8 cellular contexts compared by ENCODE assay signal in the genomic region with DNA sequence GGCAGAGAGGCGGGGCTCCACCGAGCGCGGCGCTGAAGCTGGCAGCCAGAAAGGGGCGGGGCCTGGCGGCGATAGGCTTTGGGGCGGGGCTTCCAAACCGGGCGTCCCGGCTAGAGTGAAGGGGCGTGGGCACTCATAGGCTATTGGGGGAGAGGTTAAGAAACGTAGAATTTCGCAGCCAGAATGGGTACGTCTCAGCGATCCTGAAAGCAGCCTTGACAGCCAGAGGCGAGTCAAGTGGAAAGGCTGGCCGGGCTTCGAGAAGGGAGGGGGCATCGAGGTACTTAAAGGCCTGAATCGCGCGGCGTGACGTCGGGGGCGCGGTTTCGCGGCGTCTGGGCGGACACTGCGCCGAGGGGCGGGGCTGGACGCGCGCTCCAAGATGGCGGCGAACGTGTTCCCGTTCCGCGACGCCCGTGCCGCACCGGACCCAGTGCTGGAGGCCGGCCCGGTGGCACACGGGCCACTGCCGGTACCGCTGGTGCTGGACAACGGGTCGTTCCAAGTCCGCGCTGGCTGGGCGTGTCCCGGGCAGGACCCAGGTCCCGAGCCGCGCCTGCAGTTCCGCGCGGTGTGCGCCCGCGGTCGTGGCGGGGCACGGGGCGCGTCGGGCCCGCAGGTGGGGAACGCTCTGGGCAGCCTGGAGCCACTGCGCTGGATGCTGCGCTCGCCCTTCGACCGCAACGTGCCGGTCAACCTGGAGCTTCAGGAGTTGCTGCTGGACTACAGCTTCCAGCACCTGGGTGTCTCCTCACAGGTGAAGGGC. TPM values are rescaled to one million over a fixed set of nuclear protein-coding genes. Genes with fewer than 3 reads are reported as not detected.
DNase-seq lines count a peak whose midpoint lies in the region; ATAC-seq and TF ChIP-seq lines count a peak whose summit lies in the region.

A gene (plus strand): TSS at position 364 of the 766 bp plus-strand sequence. CDS start 19 bp downstream, at position 383.

- peak within 1 kb of the TSS; percentile 98 for H3K27ac Mint-ChIP-seq in H9
- peak within 1 kb of the TSS; percentile 95 for H3K27ac Mint-ChIP-seq in activated T-helper 2 cell treated with anti-CD3 and anti-CD28 coated beads, Interferon-gamma antibody, Interleukin-2, Interleukin-4, amounts not matched to agents 10 μg/mL and 5 μg/mL and 100 μg/mL, durations not matched to agents 14 hours and 24 hours and 36 hours
- H3K27ac Mint-ChIP-seq in natural killer cell treated with Interleukin-12 subunit alpha and Interleukin-12 subunit beta and Interleukin-15 and Interleukin-18, amount 100 ng/mL, for 72 hours: peak within 1 kb of the TSS; percentile 83 to 96

- no peaks in the 10 kb centered on the region for H3K9me3 ChIP-seq in H9 (ENCODE audit: control insufficient read depth, low read depth, low read length)
- no peaks in the 10 kb centered on the region for H3K9me3 ChIP-seq in Loucy (ENCODE audit: insufficient read depth, low read depth, low read length)

- no peak within 1 kb of the TSS for H2BK20ac ChIP-seq in H9 (ENCODE audit: low read depth, low read length, poor library complexity, severe bottlenecking)

- TF ChIP-seq CTCF in H9 (conservative IDR thresholded peaks at IDR 0.05) (no peak), Loucy (conservative IDR thresholded peaks at IDR 0.05; ENCODE audit: low read length) (no peak), RWPE1 (conservative IDR thresholded peaks at IDR 0.05; ENCODE audit: low read depth) (no peak)

- H3K4me2 ChIP-seq in H9 (ENCODE audit: insufficient read depth, insufficient read length, low read length) (peak within 1 kb of the TSS; percentile 93), Loucy (ENCODE audit: low read depth, low read length, poor library complexity, severe bottlenecking) (peak within 1 kb of the TSS; percentile 79)

- no CpG with 5 or more reads among the region's 84 CpGs for WGBS in H9 (ENCODE audit: extremely low coverage, insufficient read length, low lambda C conversion rate)

- DNase-seq in ELR (ENCODE audit: low read depth): peak; percentile 91
- peak; percentile 94 for DNase-seq in H9
- DNase-seq in RWPE1 (ENCODE audit: low spot score): peak; percentile 98
- peak; percentile 94 for DNase-seq in activated T-helper 2 cell treated with anti-CD3 and anti-CD28 coated beads, Interferon-gamma antibody, Interleukin-2, Interleukin-4, amounts not matched to agents 10 μg/mL and 5 μg/mL and 100 μg/mL, durations not matched to agents 14 hours and 24 hours and 36 hours (ENCODE audit: low spot score)
- peak; percentile 80 for DNase-seq in fibroblast of peridontal ligament (ENCODE audit: extremely low read depth)
- DNase-seq in natural killer cell treated with Interleukin-12 subunit alpha and Interleukin-12 subunit beta and Interleukin-15 and Interleukin-18, amount 100 ng/mL, for 72 hours (ENCODE audit: low spot score): peak; percentile 96
- peak; percentile 94 to 99 (median 95) for DNase-seq in stimulated activated naive CD4-positive, alpha-beta T cell (lab: John Stamatoyannopoulos, UW)

- H2AFZ ChIP-seq in H9 (ENCODE audit: low read length): peak within 1 kb of the TSS; percentile 95
- peak within 1 kb of the TSS; percentile 94 for H2AFZ ChIP-seq in Loucy (ENCODE audit: low read length)

- H3K36me3 ChIP-seq in Loucy (ENCODE audit: insufficient read depth, low read length): no peaks in the 10 kb centered on the region

- no peak within 1 kb of the TSS for H3K4ac ChIP-seq in H9 (ENCODE audit: low read depth, low read length)

- no peaks in the 10 kb centered on the region; the same call in 1 of the 2 replicates for H3K27me3 ChIP-seq in H9 (ENCODE audit: insufficient read depth, low read length)
- H3K27me3 ChIP-seq in Loucy (ENCODE audit: insufficient read depth, low read length, poor library complexity, severe bottlenecking): no peaks in the 10 kb centered on the region

- peak within 1 kb of the TSS; percentile 81 for H3K18ac ChIP-seq in H9 (ENCODE audit: insufficient read length, low read depth, low read length)

- POLR2A ChIA-PET in RWPE1 (lab: Yijun Ruan, JAX; ENCODE audit: low non-redundant PET): interaction anchor here (0.5 to 0.6 kb wide), 2 partner anchors 18 to 86 kb away, joined by 3 read pairs; no protein-coding TSS in a partner anchor

- no peak within 1 kb of the TSS for H3K23ac ChIP-seq in H9 (ENCODE audit: insufficient read length, low read depth, low read length)

- H2BK120ac ChIP-seq in H9 (ENCODE audit: low read depth, low read length, poor library complexity, severe bottlenecking): no peak within 1 kb of the TSS

- H3K9me3 Mint-ChIP-seq in H9: no peaks in the 10 kb centered on the region
- H3K9me3 Mint-ChIP-seq in activated T-helper 2 cell treated with anti-CD3 and anti-CD28 coated beads, Interferon-gamma antibody, Interleukin-2, Interleukin-4, amounts not matched to agents 10 μg/mL and 5 μg/mL and 100 μg/mL, durations not matched to agents 14 hours and 24 hours and 36 hours: no peaks in the 10 kb centered on the region
- H3K9me3 Mint-ChIP-seq in natural killer cell treated with Interleukin-12 subunit alpha and Interleukin-12 subunit beta and Interleukin-15 and Interleukin-18, amount 100 ng/mL, for 72 hours: no peaks in the 10 kb centered on the region

- peaks cover 15 to 16% of the 10 kb centered on the region in 2 experiments for H3K4me1 Mint-ChIP-seq in H9
- peaks cover 22% of the 10 kb centered on the region for H3K4me1 Mint-ChIP-seq in activated T-helper 2 cell treated with anti-CD3 and anti-CD28 coated beads, Interferon-gamma antibody, Interleukin-2, Interleukin-4, amounts not matched to agents 10 μg/mL and 5 μg/mL and 100 μg/mL, durations not matched to agents 14 hours and 24 hours and 36 hours (ENCODE audit: low read depth)
- peaks cover 22 to 23% of the 10 kb centered on the region in 2 donors for H3K4me1 Mint-ChIP-seq in natural killer cell treated with Interleukin-12 subunit alpha and Interleukin-12 subunit beta and Interleukin-15 and Interleukin-18, amount 100 ng/mL, for 72 hours (ENCODE audit: low read depth in 2 of 2)

- H4K8ac ChIP-seq in H9 (replicated peaks; ENCODE audit: insufficient read length, low read depth, low read length): no peak within 1 kb of the TSS

- no peaks in the 10 kb centered on the region for H3K9me2 ChIP-seq in Loucy (replicated peaks; ENCODE audit: low read depth, low read length)

- no peak within 1 kb of the TSS for H2AK5ac ChIP-seq in H9 (ENCODE audit: insufficient read length, low read length)

- no peak within 1 kb of the TSS for H2BK5ac ChIP-seq in H9 (ENCODE audit: insufficient read length, low read length)

- no peak within 1 kb of the TSS for H4K5ac ChIP-seq in H9 (ENCODE audit: insufficient read length, low read depth, low read length)

- H3K79me1 ChIP-seq in H9 (ENCODE audit: insufficient read depth, low read depth, low read length, poor library complexity, severe bottlenecking): no peaks in the 10 kb centered on the region

- peak within 1 kb of the TSS; percentile 89 for H3K14ac ChIP-seq in H9 (ENCODE audit: insufficient read depth, low read length)

- H3K23me2 ChIP-seq in H9 (ENCODE audit: insufficient read length, low read depth, low read length, poor library complexity, severe bottlenecking): peaks cover 2% of the 10 kb centered on the region

- H3F3A ChIP-seq in Loucy (ENCODE audit: low read depth): no peaks in the 10 kb centered on the region

- peaks cover 3 to 19% (median 16%) of the 10 kb centered on the region in 3 experiments; a peak in 6 of 7 replicates for H3K36me3 Mint-ChIP-seq in H9 (ENCODE audit: insufficient read depth in 1 of 3, low read depth in 3 of 3)
- peaks cover 22% of the 10 kb centered on the region for H3K36me3 Mint-ChIP-seq in activated T-helper 2 cell treated with anti-CD3 and anti-CD28 coated beads, Interferon-gamma antibody, Interleukin-2, Interleukin-4, amounts not matched to agents 10 μg/mL and 5 μg/mL and 100 μg/mL, durations not matched to agents 14 hours and 24 hours and 36 hours (ENCODE audit: low read depth)
- H3K36me3 Mint-ChIP-seq in natural killer cell treated with Interleukin-12 subunit alpha and Interleukin-12 subunit beta and Interleukin-15 and Interleukin-18, amount 100 ng/mL, for 72 hours: peaks cover 4% of the 10 kb centered on the region

- H3K4me1 ChIP-seq in H9 (ENCODE audit: insufficient read depth, low read length): no peaks in the 10 kb centered on the region; the same call in 1 of the 2 replicates
- H3K4me1 ChIP-seq in Loucy (ENCODE audit: insufficient read depth, low read length, poor library complexity, severe bottlenecking): peaks cover 28% of the 10 kb centered on the region

- H2BK15ac ChIP-seq in H9 (ENCODE audit: low read depth, low read length): no peak within 1 kb of the TSS

- H3K27me3 Mint-ChIP-seq in H9 (ENCODE audit: low read depth): peaks cover 38% of the 10 kb centered on the region
- H3K27me3 Mint-ChIP-seq in activated T-helper 2 cell treated with anti-CD3 and anti-CD28 coated beads, Interferon-gamma antibody, Interleukin-2, Interleukin-4, amounts not matched to agents 10 μg/mL and 5 μg/mL and 100 μg/mL, durations not matched to agents 14 hours and 24 hours and 36 hours (ENCODE audit: low read depth): peaks cover 6% of the 10 kb centered on the region
- peaks cover 0 to 8% of the 10 kb centered on the region in 2 donors for H3K27me3 Mint-ChIP-seq in natural killer cell treated with Interleukin-12 subunit alpha and Interleukin-12 subunit beta and Interleukin-15 and Interleukin-18, amount 100 ng/mL, for 72 hours

- H3K79me2 ChIP-seq in H9 (ENCODE audit: insufficient read depth, low read length) (no peaks in the 10 kb centered on the region), Loucy (ENCODE audit: insufficient read depth, low read length) (peaks cover 29% of the 10 kb centered on the region)

- no peak within 1 kb of the TSS for H2BK12ac ChIP-seq in H9 (ENCODE audit: insufficient read length, low read depth, low read length)

- no peak within 1 kb of the TSS for H3K27ac ChIP-seq in H9 (ENCODE audit: insufficient read length, low read depth, low read length)
- H3K27ac ChIP-seq in RWPE1: peak within 1 kb of the TSS; percentile 84

- H4K91ac ChIP-seq in H9 (ENCODE audit: insufficient read length, low read depth, low read length): no peak within 1 kb of the TSS

- H4K20me1 ChIP-seq in H9 (ENCODE audit: control insufficient read depth, insufficient read depth, insufficient read length): no peaks in the 10 kb centered on the region
- peaks cover 13% of the 10 kb centered on the region for H4K20me1 ChIP-seq in Loucy (ENCODE audit: insufficient read depth, low read length, poor library complexity, severe bottlenecking)

- H3K4me3 ChIP-seq in Loucy (ENCODE audit: low read length, poor library complexity, severe bottlenecking): peak within 1 kb of the TSS; percentile 84

- H3T11ph ChIP-seq in H9 (ENCODE audit: low read length): no peak within 1 kb of the TSS

- CTCF ChIA-PET in RWPE1 (lab: Yijun Ruan, JAX): interaction anchor here (0.8 to 4.7 kb wide), 4 partner anchors 17 to 99 kb away, joined by 3 to 29 read pairs (median 5); no protein-coding TSS in a partner anchor

- intact Hi-C loops in activated T-helper 2 cell treated with anti-CD3 and anti-CD28 coated beads, Interferon-gamma antibody, Interleukin-2, Interleukin-4, amounts not matched to agents 10 μg/mL and 5 μg/mL and 100 μg/mL, durations not matched to agents 14 hours and 24 hours and 36 hours (cut with micrococcal nuclease): loop anchor here (1.0 to 5.0 kb wide), 3 partner anchors 17 to 144 kb away; a partner anchor contains a TSS

- H3K9ac ChIP-seq in H9 (ENCODE audit: extremely low read depth, insufficient read length, low read length): peak within 1 kb of the TSS; percentile 55
- H3K9ac ChIP-seq in Loucy (ENCODE audit: low read depth, low read length, poor library complexity, severe bottlenecking): peak within 1 kb of the TSS; percentile 74

- peak within 1 kb of the TSS; percentile 96 to 98 for H3K4me3 Mint-ChIP-seq in H9
- peak within 1 kb of the TSS; percentile 93 for H3K4me3 Mint-ChIP-seq in activated T-helper 2 cell treated with anti-CD3 and anti-CD28 coated beads, Interferon-gamma antibody, Interleukin-2, Interleukin-4, amounts not matched to agents 10 μg/mL and 5 μg/mL and 100 μg/mL, durations not matched to agents 14 hours and 24 hours and 36 hours (ENCODE audit: low read depth)
- peak within 1 kb of the TSS; percentile 98 for H3K4me3 Mint-ChIP-seq in natural killer cell treated with Interleukin-12 subunit alpha and Interleukin-12 subunit beta and Interleukin-15 and Interleukin-18, amount 100 ng/mL, for 72 hours

- ATAC-seq in natural killer cell treated with Interleukin-12 subunit alpha and Interleukin-12 subunit beta and Interleukin-15 and Interleukin-18, amount 100 ng/mL, for 72 hours: peak; percentile 96 to 98

- H3K56ac ChIP-seq in H9 (ENCODE audit: insufficient read length, low read depth, low read length): no peak within 1 kb of the TSS

RNA-seq across cellular contexts. Expression of the gene that starts here (rescaled TPM):
- 14.0 and 14.1 TPM in 2 replicates for total RNA-seq in H9 (2021)
- total RNA-seq in activated T-helper 2 cell treated with anti-CD3 and anti-CD28 coated beads, Interferon-gamma antibody, Interleukin-2, Interleukin-4, amounts not matched to agents 10 μg/mL and 5 μg/mL and 100 μg/mL, durations not matched to agents 14 hours and 24 hours and 36 hours: 12.1 and 13.2 TPM in 2 replicates
- total RNA-seq in natural killer cell treated with Interleukin-12 subunit alpha and Interleukin-12 subunit beta and Interleukin-15 and Interleukin-18, amount 100 ng/mL, for 72 hours: 10 to 100 TPM in 1 of 2 donors, 1 to 10 TPM in 1; 9.6 to 13.8 TPM
